Comparison of ENCODE assay signal across 8 cellular contexts in the genomic region with DNA sequence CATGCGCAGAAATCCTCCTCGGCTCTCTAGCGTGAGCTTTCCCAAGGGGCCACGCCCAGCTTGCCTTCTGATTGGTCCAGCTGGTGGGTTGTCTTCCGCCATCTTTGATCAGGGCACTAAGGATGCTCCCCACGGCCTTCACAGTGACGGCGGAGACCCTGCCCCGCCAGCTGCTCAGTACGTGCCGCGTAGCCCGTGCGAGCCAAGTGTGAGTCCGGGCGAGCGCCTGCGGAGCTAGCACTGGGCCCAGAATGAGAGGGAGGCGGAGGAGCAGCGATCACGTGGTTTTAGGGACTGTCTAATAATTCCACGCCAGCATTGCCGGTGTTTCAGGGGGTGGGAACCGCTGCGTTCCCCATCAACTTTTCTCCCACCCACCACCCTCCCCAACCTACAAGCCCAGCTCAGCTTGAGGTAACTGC. TPM values are rescaled to one million over a fixed set of nuclear protein-coding genes. Genes with fewer than 3 reads are reported as not detected.
DNase-seq lines count a peak whose midpoint lies in the region; ATAC-seq and TF ChIP-seq lines count a peak whose summit lies in the region.

No MANE protein-coding gene starts in this region.

- H3K4me3 Mint-ChIP-seq in Calu3 (ENCODE audit: low read depth, unreplicated experiment) (peak overlapping the region; percentile 95), endodermal cell (peak overlapping the region; percentile 79)

- peak overlapping the region; percentile 99 for H3K27ac ChIP-seq in HUES48 (ENCODE audit: low read depth, low read length)
- H3K27ac ChIP-seq in endodermal cell (ENCODE audit: low read depth, low read length) = peak overlapping the region; percentile 95
- peak overlapping the region; percentile 68 for H3K27ac ChIP-seq in mesendoderm (ENCODE audit: low read depth, low read length)

- DNase-seq in Calu3 = peak; percentile 98
- DNase-seq in NT2/D1 (ENCODE audit: low read depth, low spot score) = peak; percentile 94
- peak; percentile 96 for DNase-seq in activated CD8-positive, alpha-beta memory T cell treated with anti-CD3 and anti-CD28 coated beads, Interleukin-2, amount 50 U/mL, for 24 hours (ENCODE audit: extremely low read depth)
- peak; percentile 99 for DNase-seq in endodermal cell
- DNase-seq in mesendoderm = peak; percentile 100
- DNase-seq in stimulated activated CD8-positive, alpha-beta memory T cell treated with anti-CD3 and anti-CD28 coated beads, Interleukin-15, amount 100 ng/mL, for 1 hour (ENCODE audit: low read depth) = peak; percentile 93

- no TSS peak for BruUV-seq in Calu3 (replicated peaks; lab: Mats Ljungman, UMichigan)

- H3K4me3 ChIP-seq in HUES48 (ENCODE audit: low read depth, low read length) (peak overlapping the region; percentile 69), NT2/D1 (ENCODE audit: insufficient read length, low read depth) (peak overlapping the region; percentile 82), endodermal cell (ENCODE audit: low read length) (peak overlapping the region; percentile 85), mesendoderm (ENCODE audit: low read length) (peak overlapping the region; percentile 10)

- peaks cover 3% of the 10 kb centered on the region for H3K79me1 ChIP-seq in mesendoderm (ENCODE audit: low read length)

- CTCF ChIA-PET in Calu3 (lab: Charles Lee) = interaction anchor here (0.7 to 2.7 kb wide), 6 partner anchors 26 to 355 kb away, joined by 3 to 12 read pairs (median 4); partner anchors contain the start of genes CCDC157, RNF215, SEC14L2 and SF3A1

- H3K9me3 Mint-ChIP-seq in Calu3 (ENCODE audit: low read depth, unreplicated experiment) (no peaks in the 10 kb centered on the region), endodermal cell (no peaks in the 10 kb centered on the region)

- 0% methylated on average over 9 to 25 of the region's 25 CpGs for WGBS in endodermal cell (ENCODE audit: insufficient coverage in 1 of 2, insufficient read length in 1 of 2), 2 experiments
- WGBS in mesendoderm (ENCODE audit: extremely low coverage, insufficient coverage, low lambda C conversion rate) = no CpG with 5 or more reads among the region's 25 CpGs

- H2BK15ac ChIP-seq in mesendoderm (replicated peaks; ENCODE audit: low read depth) = no peak overlapping the region

- H3K9ac ChIP-seq in HUES48 (ENCODE audit: low read depth, low read length) = no peak overlapping the region; the same call in 1 of the 2 replicates
- H3K9ac ChIP-seq in NT2/D1 (ENCODE audit: insufficient read length, low read depth) = peak overlapping the region; percentile 96
- H3K9ac ChIP-seq in endodermal cell (ENCODE audit: extremely low read depth, low read length, poor library complexity, severe bottlenecking) = peak overlapping the region; percentile 83
- peak overlapping the region; percentile 93 for H3K9ac ChIP-seq in mesendoderm (ENCODE audit: low read length)

- peaks cover 15% of the 10 kb centered on the region; the same call in 1 of the 2 replicates for H3K4me1 ChIP-seq in HUES48 (ENCODE audit: control insufficient read depth, insufficient read depth, low read length)
- no peaks in the 10 kb centered on the region for H3K4me1 ChIP-seq in NT2/D1 (ENCODE audit: insufficient read depth, insufficient read length)
- H3K4me1 ChIP-seq in endodermal cell (ENCODE audit: control insufficient read depth, insufficient read depth, low read length) = peaks cover 19% of the 10 kb centered on the region
- H3K4me1 ChIP-seq in mesendoderm (ENCODE audit: control insufficient read depth, low read depth, low read length) = peaks cover 17% of the 10 kb centered on the region

- H4K5ac ChIP-seq in mesendoderm (ENCODE audit: low read length) = no peak overlapping the region

- peak overlapping the region; percentile 97 for H3K56ac ChIP-seq in mesendoderm (ENCODE audit: low read length)

- TF ChIP-seq CTCF in Calu3 (IDR thresholded peaks at IDR 0.05; ENCODE audit: unreplicated experiment) (no peak), endodermal cell (conservative IDR thresholded peaks at IDR 0.05) (no peak)

- intact Hi-C loops in Calu3 (cut with micrococcal nuclease; ENCODE audit: unreplicated experiment) = loop anchor here (2.0 kb wide), 1 partner anchor 27 kb away; the partner anchor contains the start of gene SEC14L2

- H3K27me3 Mint-ChIP-seq in Calu3 (ENCODE audit: unreplicated experiment) = no peaks in the 10 kb centered on the region
- H3K27me3 Mint-ChIP-seq in endodermal cell (ENCODE audit: insufficient read depth) = no peaks in the 10 kb centered on the region

- H4K8ac ChIP-seq in mesendoderm (ENCODE audit: low read depth, low read length) = no peak overlapping the region

- H3K27me3 ChIP-seq in HUES48 (ENCODE audit: control insufficient read depth, insufficient read depth, low read length) (no peaks in the 10 kb centered on the region), NT2/D1 (ENCODE audit: insufficient read depth, insufficient read length) (no peaks in the 10 kb centered on the region), endodermal cell (ENCODE audit: control insufficient read depth, insufficient read depth, low read length, poor library complexity, severe bottlenecking) (no peaks in the 10 kb centered on the region), mesendoderm (ENCODE audit: insufficient read depth, low read length, poor library complexity) (no peaks in the 10 kb centered on the region)

- H3K79me2 ChIP-seq in mesendoderm (ENCODE audit: control insufficient read depth, insufficient read depth, low read length) = no peaks in the 10 kb centered on the region

- H2AK5ac ChIP-seq in mesendoderm (ENCODE audit: low read length) = no peak overlapping the region

- no peak overlapping the region for H3K4ac ChIP-seq in mesendoderm (ENCODE audit: low read depth, low read length)

- H3K36me3 ChIP-seq in HUES48 (ENCODE audit: control insufficient read depth, insufficient read depth, low read length) (peaks cover 37% of the 10 kb centered on the region), NT2/D1 (ENCODE audit: insufficient read depth, insufficient read length, low read length) (peaks cover 29% of the 10 kb centered on the region), endodermal cell (ENCODE audit: control insufficient read depth, insufficient read depth, low read length) (peaks cover 22% of the 10 kb centered on the region), mesendoderm (ENCODE audit: control insufficient read depth, insufficient read depth, low read length) (no peaks in the 10 kb centered on the region)

- H3K36me3 Mint-ChIP-seq in Calu3 (ENCODE audit: insufficient read depth, unreplicated experiment) (peaks cover 77% of the 10 kb centered on the region), endodermal cell (ENCODE audit: low read depth) (peaks cover 28% of the 10 kb centered on the region)

- H3K23ac ChIP-seq in mesendoderm (ENCODE audit: low read length) = no peak overlapping the region

- peak overlapping the region; percentile 87 for H3K27ac Mint-ChIP-seq in Calu3 (ENCODE audit: unreplicated experiment)
- peak overlapping the region; percentile 97 for H3K27ac Mint-ChIP-seq in endodermal cell

- peak overlapping the region; percentile 28 for H3K4me2 ChIP-seq in mesendoderm (ENCODE audit: low read length)

- H3K4me1 Mint-ChIP-seq in Calu3 (ENCODE audit: low read depth, unreplicated experiment) (peaks cover 50% of the 10 kb centered on the region), endodermal cell (peaks cover 34% of the 10 kb centered on the region)

- peak; percentile 84 for ATAC-seq in GM21423 (IDR thresholded peaks at IDR 0.05; ENCODE audit: unreplicated experiment)

- H3K9me3 ChIP-seq in HUES48 (ENCODE audit: control insufficient read depth, insufficient read depth, low read length) (no peaks in the 10 kb centered on the region), NT2/D1 (ENCODE audit: insufficient read depth, low read length) (no peaks in the 10 kb centered on the region), endodermal cell (ENCODE audit: control insufficient read depth, low read length) (no peaks in the 10 kb centered on the region)

- H2BK120ac ChIP-seq in mesendoderm (ENCODE audit: low read depth, low read length) = no peak overlapping the region

- H2BK5ac ChIP-seq in mesendoderm (ENCODE audit: low read length) = peak overlapping the region; percentile 11

- peak overlapping the region; percentile 20 for H3K18ac ChIP-seq in mesendoderm (ENCODE audit: low read length)

RNA-seq across cellular contexts. Expression of gene MTFP1, which starts 1.6 kb away (rescaled TPM):
- total RNA-seq in Calu3 (2022) = 30.5 and 33.6 TPM in 2 replicates
- total RNA-seq in endodermal cell = 10 to 100 TPM; 25.9 to 30.8 TPM
- polyA plus RNA-seq in endodermal cell (2013, experiment 1 of 2) = 26.7 TPM
- polyA plus RNA-seq in endodermal cell (2013, experiment 2 of 2) = 20.0 TPM
- polyA plus RNA-seq in mesendoderm (2013, experiment 1 of 2) = 24.5 TPM
- 24.6 TPM for polyA plus RNA-seq in mesendoderm (2013, experiment 2 of 2)

RNA-seq across cellular contexts. Expression of gene SEC14L2, which starts 27.2 kb away (rescaled TPM):
- total RNA-seq in Calu3 (2022) = 32.1 and 39.1 TPM in 2 replicates
- 10 to 100 TPM; 13.9 to 19.1 TPM for total RNA-seq in endodermal cell
- polyA plus RNA-seq in endodermal cell (2013, experiment 1 of 2) = 7.4 TPM
- 7.7 TPM for polyA plus RNA-seq in endodermal cell (2013, experiment 2 of 2)
- polyA plus RNA-seq in mesendoderm (2013, experiment 1 of 2) = 1.6 TPM
- 1.2 TPM for polyA plus RNA-seq in mesendoderm (2013, experiment 2 of 2)

RNA-seq across cellular contexts. Expression of gene RNF215, which starts 36.8 kb away (rescaled TPM):
- total RNA-seq in Calu3 (2022) (42.5 and 48.8 TPM in 2 replicates), endodermal cell (10 to 100 TPM; 44.0 to 46.7 TPM)
- 24.2 TPM for polyA plus RNA-seq in endodermal cell (2013, experiment 1 of 2)
- 25.6 TPM for polyA plus RNA-seq in endodermal cell (2013, experiment 2 of 2)
- 3.1 TPM for polyA plus RNA-seq in mesendoderm (2013, experiment 1 of 2)
- 2.9 TPM for polyA plus RNA-seq in mesendoderm (2013, experiment 2 of 2)

RNA-seq across cellular contexts. Expression of gene SEC14L3, which starts 47.8 kb away (rescaled TPM):
- not detected in 2 replicates for total RNA-seq in Calu3 (2022)
- not detected for total RNA-seq in endodermal cell
- polyA plus RNA-seq in endodermal cell (2013, experiment 1 of 2) = not detected
- polyA plus RNA-seq in endodermal cell (2013, experiment 2 of 2) = not detected
- polyA plus RNA-seq in mesendoderm (2013, experiment 1 of 2) = not detected
- not detected for polyA plus RNA-seq in mesendoderm (2013, experiment 2 of 2)

Comparison
In these comparisons a context has a peak if more than half of its experiments do, and no peak if none do; other contexts are left out.
1. Peak in every context shown above with its lines: DNase-seq, ATAC-seq, H3K4me3 ChIP-seq and H3K27ac ChIP-seq.
2. H3K4me3 ChIP-seq: peak in every context shown above with its lines; median percentile 85 in endodermal cell; 82 in NT2/D1; 69 in HUES48; 10 in mesendoderm.